Comparison of ENCODE assay signal across 1 cellular context in genomic region chr1:161081151-161081405, GRCh38.
TF ChIP-seq lines count a peak whose summit lies in the region.

No MANE protein-coding gene starts in this region.

TF ChIP-seq in SK-N-SH, 30 proteins besides CTCF, POLR2A, EP300 and RAD21:
- TF ChIP-seq EZH2phosphoT487 (IDR thresholded peaks at IDR 0.05; ENCODE audit: borderline replicate concordance, low read depth) (no peak), IRF3 (IDR thresholded peaks at IDR 0.05; ENCODE audit: low read depth, low read length) (no peak), USF1 (IDR thresholded peaks at IDR 0.05; ENCODE audit: borderline replicate concordance, low read depth) (no peak), REST (IDR thresholded peaks at IDR 0.05; ENCODE audit: low read depth, low read length) (no peak), FOXJ3 (CRISPR knock-in tag; IDR thresholded peaks at IDR 0.05) (no peak), FOSL2 (IDR thresholded peaks at IDR 0.05; ENCODE audit: borderline replicate concordance, low read depth) (no peak), GATA2 (CRISPR knock-in tag; IDR thresholded peaks at IDR 0.05) (no peak), RCOR1 (IDR thresholded peaks at IDR 0.05; ENCODE audit: low read length) (no peak)
